8 cellular contexts compared by ENCODE assay signal in genomic region chr22:38455530-38456271, GRCh38. TPM values are rescaled to one million over a fixed set of nuclear protein-coding genes. Genes with fewer than 3 reads are reported as not detected.
DNase-seq lines count a peak whose midpoint lies in the region; ATAC-seq and TF ChIP-seq lines count a peak whose summit lies in the region.

No MANE protein-coding gene starts in this region.

- no peaks in the 10 kb centered on the region for H3K36me3 Mint-ChIP-seq in activated CD4-positive, alpha-beta T cell treated with anti-CD3 and anti-CD28 coated beads, Interleukin-2, amount 10 ng/mL, durations not matched to agents 7 days and 5 days (ENCODE audit: low read depth)
- H3K36me3 Mint-ChIP-seq in WTC11, result no peaks in the 10 kb centered on the region

- peak overlapping the region; percentile 17 for H3K4me3 ChIP-seq in iPS-11a (ENCODE audit: low read depth, low read length)

- peak; percentile 35 for DNase-seq in activated CD4-positive, alpha-beta T cell treated with anti-CD3 and anti-CD28 coated beads for 48 hours
- no peak for DNase-seq in activated CD4-positive, alpha-beta T cell treated with anti-CD3 and anti-CD28 coated beads, Interleukin-2, amount 10 ng/mL, durations not matched to agents 7 days and 5 days
- peak; percentile 63 for DNase-seq in WTC11 (ENCODE audit: low spot score)
- no peak for DNase-seq in stimulated activated naive CD8-positive, alpha-beta T cell treated with anti-CD3 and anti-CD28 coated beads, Interleukin-15, amount 100 ng/mL, for 72 hours
- no peak for DNase-seq in NCI-H510A (lab: John Stamatoyannopoulos, UW)

- H3K27ac Mint-ChIP-seq in activated CD4-positive, alpha-beta T cell treated with anti-CD3 and anti-CD28 coated beads, Interleukin-2, amount 10 ng/mL, durations not matched to agents 7 days and 5 days, result no peak overlapping the region
- no peak overlapping the region for H3K27ac Mint-ChIP-seq in WTC11
- no peak overlapping the region for H3K27ac Mint-ChIP-seq in stimulated activated naive CD8-positive, alpha-beta T cell treated with anti-CD3 and anti-CD28 coated beads, Interleukin-15, amount 100 ng/mL, for 72 hours

- POLR2A ChIA-PET in activated CD4-positive, alpha-beta T cell treated with anti-CD3 and anti-CD28 coated beads, Interleukin-2, amount 10 ng/mL, durations not matched to agents 7 days and 5 days (lab: Charles Lee), result no interaction called here
- POLR2A ChIA-PET in WTC11 (lab: Charles Lee), result no interaction called here

- no peaks in the 10 kb centered on the region for H3K9me3 Mint-ChIP-seq in activated CD4-positive, alpha-beta T cell treated with anti-CD3 and anti-CD28 coated beads, Interleukin-2, amount 10 ng/mL, durations not matched to agents 7 days and 5 days
- H3K9me3 Mint-ChIP-seq in WTC11, result no peaks in the 10 kb centered on the region
- H3K9me3 Mint-ChIP-seq in stimulated activated naive CD8-positive, alpha-beta T cell treated with anti-CD3 and anti-CD28 coated beads, Interleukin-15, amount 100 ng/mL, for 72 hours, result no peaks in the 10 kb centered on the region

- H3K4me1 Mint-ChIP-seq in activated CD4-positive, alpha-beta T cell treated with anti-CD3 and anti-CD28 coated beads, Interleukin-2, amount 10 ng/mL, durations not matched to agents 7 days and 5 days, result peaks cover 13% of the 10 kb centered on the region
- H3K4me1 Mint-ChIP-seq in WTC11, result peaks cover 23% of the 10 kb centered on the region
- H3K4me1 Mint-ChIP-seq in stimulated activated naive CD8-positive, alpha-beta T cell treated with anti-CD3 and anti-CD28 coated beads, Interleukin-15, amount 100 ng/mL, for 72 hours, result peaks cover 19% of the 10 kb centered on the region

- CTCF ChIA-PET in activated CD4-positive, alpha-beta T cell treated with anti-CD3 and anti-CD28 coated beads, Interleukin-2, amount 10 ng/mL, durations not matched to agents 7 days and 5 days (lab: Charles Lee), result no interaction called here
- CTCF ChIA-PET in WTC11 (lab: Charles Lee), result interaction anchor here (0.6 kb wide), 1 partner anchor 39 kb away, joined by 3 read pairs; no protein-coding TSS in a partner anchor

- peak; percentile 62 for ATAC-seq in WTC11
- peak; percentile 4 for ATAC-seq in stimulated activated naive CD8-positive, alpha-beta T cell treated with anti-CD3 and anti-CD28 coated beads, Interleukin-15, amount 100 ng/mL, for 72 hours
- no peak for ATAC-seq in GM21515 (IDR thresholded peaks at IDR 0.05; ENCODE audit: unreplicated experiment)
- ATAC-seq in HG02884 (IDR thresholded peaks at IDR 0.05; ENCODE audit: unreplicated experiment), result no peak

- H3K27me3 Mint-ChIP-seq in activated CD4-positive, alpha-beta T cell treated with anti-CD3 and anti-CD28 coated beads, Interleukin-2, amount 10 ng/mL, durations not matched to agents 7 days and 5 days, result peaks cover 65% of the 10 kb centered on the region
- peaks cover 76% of the 10 kb centered on the region for H3K27me3 Mint-ChIP-seq in WTC11 (ENCODE audit: low read depth)
- peaks cover 88% of the 10 kb centered on the region for H3K27me3 Mint-ChIP-seq in stimulated activated naive CD8-positive, alpha-beta T cell treated with anti-CD3 and anti-CD28 coated beads, Interleukin-15, amount 100 ng/mL, for 72 hours

- H3K4me3 Mint-ChIP-seq in activated CD4-positive, alpha-beta T cell treated with anti-CD3 and anti-CD28 coated beads, Interleukin-2, amount 10 ng/mL, durations not matched to agents 7 days and 5 days, result no peak overlapping the region
- H3K4me3 Mint-ChIP-seq in WTC11, result peak overlapping the region; percentile 63
- H3K4me3 Mint-ChIP-seq in stimulated activated naive CD8-positive, alpha-beta T cell treated with anti-CD3 and anti-CD28 coated beads, Interleukin-15, amount 100 ng/mL, for 72 hours, result peak overlapping the region; percentile 48 to 66

- no peak for TF ChIP-seq CTCF in WTC11 (IDR thresholded peaks at IDR 0.05)

TF ChIP-seq in WTC11, 78 proteins besides CTCF, POLR2A, EP300 and RAD21:
- TF ChIP-seq ELF4 (CRISPR knock-in tag; IDR thresholded peaks at IDR 0.05; ENCODE audit: low read depth) (0 out of 2 replicates have a peak, but pooled peaks have one; percentile 18), KAT7 (CRISPR knock-in tag; IDR thresholded peaks at IDR 0.05; ENCODE audit: borderline replicate concordance) (no peak), PRDM15 (CRISPR knock-in tag; IDR thresholded peaks at IDR 0.05) (peak; percentile 99), CDX4 (CRISPR knock-in tag; IDR thresholded peaks at IDR 0.05; ENCODE audit: borderline replicate concordance) (no peak), HMGA2 (CRISPR knock-in tag; IDR thresholded peaks at IDR 0.05) (no peak), SP1 (CRISPR knock-in tag; conservative IDR thresholded peaks at IDR 0.05) (peak; percentile 75), ESRRA (CRISPR knock-in tag; IDR thresholded peaks at IDR 0.05; ENCODE audit: borderline replicate concordance) (no peak), E2F5 (CRISPR knock-in tag; IDR thresholded peaks at IDR 0.05) (no peak; the same call in 1 of the 2 replicates), CBFB (CRISPR knock-in tag; IDR thresholded peaks at IDR 0.05; ENCODE audit: low read depth) (0 out of 2 replicates have a peak, but pooled peaks have one; percentile 39), USF2 (CRISPR knock-in tag; IDR thresholded peaks at IDR 0.05) (peak; percentile 80)
TF ChIP-seq in WTC11: peak in this region for 5.

RNA-seq across cellular contexts. Expression of gene KCNJ4, which starts 0.7 kb away (rescaled TPM):
- total RNA-seq in activated CD4-positive, alpha-beta T cell treated with anti-CD3 and anti-CD28 coated beads, Interleukin-2, amount 10 ng/mL, durations not matched to agents 7 days and 5 days, result not detected
- 3.1 to 3.3 TPM (median 3.2 TPM) in 3 replicates for total RNA-seq in WTC11 (2021)

RNA-seq across cellular contexts. Expression of gene KDELR3, which starts 12.2 kb away (rescaled TPM):
- total RNA-seq in activated CD4-positive, alpha-beta T cell treated with anti-CD3 and anti-CD28 coated beads, Interleukin-2, amount 10 ng/mL, durations not matched to agents 7 days and 5 days, result under 1 TPM; 0.17 to 0.23 TPM
- 5.7 to 10.3 TPM (median 7.7 TPM) in 3 replicates for total RNA-seq in WTC11 (2021)

RNA-seq across cellular contexts. Expression of gene DDX17, which starts 50.4 kb away (rescaled TPM):
- 100 to 1,000 TPM; 468 to 521 TPM for total RNA-seq in activated CD4-positive, alpha-beta T cell treated with anti-CD3 and anti-CD28 coated beads, Interleukin-2, amount 10 ng/mL, durations not matched to agents 7 days and 5 days
- 399 to 507 TPM (median 489 TPM) in 3 replicates for total RNA-seq in WTC11 (2021)

Comparison
In these comparisons a context has a peak if more than half of its experiments do, and no peak if none do; other contexts are left out.
1. DNase-seq: peak in activated CD4-positive, alpha-beta T cell treated with anti-CD3 and anti-CD28 coated beads for 48 hours (single experiment) and WTC11 (single experiment); none in activated CD4-positive, alpha-beta T cell treated with anti-CD3 and anti-CD28 coated beads, Interleukin-2, amount 10 ng/mL, durations not matched to agents 7 days and 5 days (single experiment), stimulated activated naive CD8-positive, alpha-beta T cell treated with anti-CD3 and anti-CD28 coated beads, Interleukin-15, amount 100 ng/mL, for 72 hours (0 of 2) and NCI-H510A (single experiment).
2. ATAC-seq: peak in WTC11 (single experiment) and stimulated activated naive CD8-positive, alpha-beta T cell treated with anti-CD3 and anti-CD28 coated beads, Interleukin-15, amount 100 ng/mL, for 72 hours (single experiment); none in GM21515 (single experiment) and HG02884 (single experiment).